Comparison of ENCODE assay signal across 11 cellular contexts in genomic region chr19:17335575-17335974, GRCh38. TPM values are rescaled to one million over a fixed set of nuclear protein-coding genes. Genes with fewer than 3 reads are reported as not detected.
DNase-seq lines count a peak whose midpoint lies in the region; ATAC-seq and TF ChIP-seq lines count a peak whose summit lies in the region.
"Had no signal": no experiment of that assay in that cellular context is flagged by ENCODE, and none has a peak within 500 bp of the region (broad histone marks: within the 10 kb centered on the region; RNA-seq: fewer than 3 reads in every experiment).

No MANE protein-coding gene starts in this region.

- CTCF ChIA-PET in activated naive CD4-positive, alpha-beta T cell treated with anti-CD3 and anti-CD28 coated beads for 36 hours (lab: Charles Lee): interaction anchor here (0.5 to 3.4 kb wide), 5 partner anchors 50 to 105 kb away, joined by 3 to 16 read pairs (median 3); no protein-coding TSS in a partner anchor

- peak overlapping the region; percentile 86 for H2AFZ ChIP-seq in SU-DHL-6 (ENCODE audit: low read depth, low read length, severe bottlenecking)

- H3K9ac ChIP-seq in SU-DHL-6 (ENCODE audit: low read length): peak overlapping the region; percentile 75

- intact Hi-C loops in activated naive CD4-positive, alpha-beta T cell treated with anti-CD3 and anti-CD28 coated beads for 36 hours (cut with micrococcal nuclease): loop anchor here (10.0 kb wide), 1 partner anchor 419 kb away; the partner anchor contains the start of gene FCHO1

- peak overlapping the region; percentile 46 for H3K4me3 Mint-ChIP-seq in activated naive CD4-positive, alpha-beta T cell treated with anti-CD3 and anti-CD28 coated beads for 36 hours
- peak overlapping the region; percentile 89 for H3K4me3 Mint-ChIP-seq in glutamatergic neuron (ENCODE audit: unreplicated experiment)

- no peaks in the 10 kb centered on the region for H3K9me2 ChIP-seq in SU-DHL-6 (replicated peaks; ENCODE audit: insufficient read depth, low read length)

- H3K4me2 ChIP-seq in SU-DHL-6 (ENCODE audit: low read depth, low read length, poor library complexity, severe bottlenecking): peak overlapping the region; percentile 87

- H3K27me3 Mint-ChIP-seq in activated naive CD4-positive, alpha-beta T cell treated with anti-CD3 and anti-CD28 coated beads for 36 hours (ENCODE audit: low read depth): no peaks in the 10 kb centered on the region
- peaks cover 14% of the 10 kb centered on the region for H3K27me3 Mint-ChIP-seq in glutamatergic neuron (ENCODE audit: unreplicated experiment)

- no peaks in the 10 kb centered on the region for H3K36me3 ChIP-seq in SU-DHL-6 (ENCODE audit: low read length)
- H3K36me3 ChIP-seq in suprapubic skin: no peaks in the 10 kb centered on the region
- no peaks in the 10 kb centered on the region; the same call in 1 of the 2 replicates for H3K36me3 ChIP-seq in H7 (replicated peaks; ENCODE audit: control insufficient read depth, insufficient read depth, low read length)

- 0 out of 2 replicates have a peak, but pooled peaks cover 3% of the 10 kb centered on the region for H3F3A ChIP-seq in SU-DHL-6 (ENCODE audit: insufficient read depth)

- 0 out of 2 replicates have a peak overlapping the region, but pooled peaks have one; percentile 13 for H3K27ac ChIP-seq in SU-DHL-6 (ENCODE audit: low read depth, low read length)
- H3K27ac ChIP-seq in suprapubic skin: peak overlapping the region; percentile 19

- H3K27ac Mint-ChIP-seq in activated naive CD4-positive, alpha-beta T cell treated with anti-CD3 and anti-CD28 coated beads for 36 hours: no peak overlapping the region
- H3K27ac Mint-ChIP-seq in glutamatergic neuron (ENCODE audit: unreplicated experiment): no peak overlapping the region

- no peak for DNase-seq in activated naive CD4-positive, alpha-beta T cell treated with anti-CD3 and anti-CD28 coated beads for 36 hours
- no peak for DNase-seq in activated naive CD4-positive, alpha-beta T cell treated with Interleukin-2 at 50 U/mL for 16 hours
- DNase-seq in glutamatergic neuron (no peak), suprapubic skin (ENCODE audit: low spot score in 2 of 2) (no peak), H7 (no peak)
- DNase-seq: NCI-H2171 treated with DMSO at 0.1 percent for 48 hours; stimulated activated naive B cell treated with anti-CD40 and anti-IgM and Interleukin-4, amounts not matched to agents 10 μg/mL and 1 μg/mL and 100 μg/mL, for 72 hours had no signal

- H3K79me2 ChIP-seq in SU-DHL-6 (ENCODE audit: insufficient read depth, low read length): peaks cover 14% of the 10 kb centered on the region; the same call in 1 of the 2 replicates

- H3K36me3 Mint-ChIP-seq in activated naive CD4-positive, alpha-beta T cell treated with anti-CD3 and anti-CD28 coated beads for 36 hours (ENCODE audit: low read depth): peaks cover 6% of the 10 kb centered on the region
- peaks cover 5% of the 10 kb centered on the region for H3K36me3 Mint-ChIP-seq in glutamatergic neuron (ENCODE audit: unreplicated experiment)

- no peaks in the 10 kb centered on the region for H4K20me1 ChIP-seq in SU-DHL-6 (ENCODE audit: low read depth, low read length)

- no peaks in the 10 kb centered on the region for H3K9me3 ChIP-seq in SU-DHL-6 (ENCODE audit: insufficient read depth, low read length)
- no peaks in the 10 kb centered on the region for H3K9me3 ChIP-seq in suprapubic skin

- H3K4me3 ChIP-seq in SU-DHL-6 (ENCODE audit: insufficient read depth, low read length, poor library complexity, severe bottlenecking) (peak overlapping the region; percentile 73), suprapubic skin (peak overlapping the region; percentile 74), H7 (ENCODE audit: insufficient read depth, low read depth, low read length) (no peak overlapping the region)
- H3K4me3 ChIP-seq: lung had no signal

- TF ChIP-seq CTCF in SU-DHL-6 (IDR thresholded peaks at IDR 0.05; ENCODE audit: insufficient read depth, low read length, poor library complexity, severe bottlenecking): no peak
- TF ChIP-seq CTCF in glutamatergic neuron (IDR thresholded peaks at IDR 0.05; ENCODE audit: partially characterized antibody, unreplicated experiment): no peak
- no peak for TF ChIP-seq CTCF in suprapubic skin (IDR thresholded peaks at IDR 0.05)

- no peak for TF ChIP-seq EP300 in suprapubic skin (IDR thresholded peaks at IDR 0.05)

- TF ChIP-seq POLR2A in suprapubic skin (IDR thresholded peaks at IDR 0.05): no peak

- H3K4me1 Mint-ChIP-seq in activated naive CD4-positive, alpha-beta T cell treated with anti-CD3 and anti-CD28 coated beads for 36 hours (ENCODE audit: low read depth): peaks cover 28% of the 10 kb centered on the region
- peaks cover 7% of the 10 kb centered on the region for H3K4me1 Mint-ChIP-seq in glutamatergic neuron (ENCODE audit: low read depth, unreplicated experiment)

- H3K9me3 Mint-ChIP-seq in activated naive CD4-positive, alpha-beta T cell treated with anti-CD3 and anti-CD28 coated beads for 36 hours: no peaks in the 10 kb centered on the region
- peaks cover 11% of the 10 kb centered on the region for H3K9me3 Mint-ChIP-seq in glutamatergic neuron (ENCODE audit: unreplicated experiment)

- peaks cover 48% of the 10 kb centered on the region for H3K4me1 ChIP-seq in suprapubic skin

- 59% methylated on average over 10 of the region's 10 CpGs for WGBS in suprapubic skin

- ATAC-seq in GM18517 (IDR thresholded peaks at IDR 0.05; ENCODE audit: unreplicated experiment) (no peak), GM21717 (IDR thresholded peaks at IDR 0.05; ENCODE audit: unreplicated experiment) (no peak)
- ATAC-seq: stimulated activated naive B cell treated with anti-CD40 and anti-IgM and Interleukin-4, amounts not matched to agents 10 μg/mL and 1 μg/mL and 100 μg/mL, for 72 hours had no signal

- H3K27me3 ChIP-seq in SU-DHL-6 (ENCODE audit: low read length): no peaks in the 10 kb centered on the region
- no peaks in the 10 kb centered on the region for H3K27me3 ChIP-seq in suprapubic skin
- H3K27me3 ChIP-seq in H7 (ENCODE audit: control insufficient read depth, insufficient read depth, low read length): no peaks in the 10 kb centered on the region; the same call in 1 of the 2 replicates

RNA-seq across cellular contexts. Expression of gene ANO8, which starts 0.9 kb away (rescaled TPM):
- total RNA-seq in activated naive CD4-positive, alpha-beta T cell treated with anti-CD3 and anti-CD28 coated beads for 36 hours: 1 to 10 TPM; 3.4 to 3.8 TPM
- total RNA-seq in glutamatergic neuron (ENCODE audit: unreplicated experiment): 98.8 TPM
- total RNA-seq in suprapubic skin: 10 to 100 TPM; 29.9 to 47.1 (median 37.1) TPM
- 6.9 and 7.5 TPM in 2 replicates for total RNA-seq in H7 (2014; rRNA removed; shearing (Covaris generic))

RNA-seq across cellular contexts. Expression of gene GTPBP3, which starts 1.8 kb away (rescaled TPM):
- 10 to 100 TPM; 36.8 to 45.7 TPM for total RNA-seq in activated naive CD4-positive, alpha-beta T cell treated with anti-CD3 and anti-CD28 coated beads for 36 hours
- 61.2 TPM for total RNA-seq in glutamatergic neuron (ENCODE audit: unreplicated experiment)
- 10 to 100 TPM; 18.7 to 29.0 (median 25.2) TPM for total RNA-seq in suprapubic skin
- total RNA-seq in H7 (2014; rRNA removed; shearing (Covaris generic)): 63.0 and 64.9 TPM in 2 replicates

RNA-seq across cellular contexts. Expression of gene DDA1, which starts 26.2 kb away (rescaled TPM):
- total RNA-seq in activated naive CD4-positive, alpha-beta T cell treated with anti-CD3 and anti-CD28 coated beads for 36 hours: 10 to 100 TPM; 26.2 to 28.6 TPM
- total RNA-seq in glutamatergic neuron (ENCODE audit: unreplicated experiment): 81.2 TPM
- 10 to 100 TPM; 17.9 to 35.2 (median 22.8) TPM for total RNA-seq in suprapubic skin
- total RNA-seq in H7 (2014; rRNA removed; shearing (Covaris generic)): 32.8 and 50.8 TPM in 2 replicates

RNA-seq across cellular contexts. Expression of gene MRPL34, which starts 29.9 kb away (rescaled TPM):
- total RNA-seq in activated naive CD4-positive, alpha-beta T cell treated with anti-CD3 and anti-CD28 coated beads for 36 hours: 10 to 100 TPM; 84.2 to 92.2 TPM
- total RNA-seq in glutamatergic neuron (ENCODE audit: unreplicated experiment) (80.7 TPM), suprapubic skin (10 to 100 TPM; 42.7 to 89.5 (median 73.1) TPM)
- 76.7 and 121 TPM in 2 replicates for total RNA-seq in H7 (2014; rRNA removed; shearing (Covaris generic))

RNA-seq across cellular contexts. Expression of gene ABHD8, which starts 32.4 kb away (rescaled TPM):
- total RNA-seq in activated naive CD4-positive, alpha-beta T cell treated with anti-CD3 and anti-CD28 coated beads for 36 hours: 1 to 10 TPM; 4.1 to 4.4 TPM
- 14.1 TPM for total RNA-seq in glutamatergic neuron (ENCODE audit: unreplicated experiment)
- total RNA-seq in suprapubic skin: 10 to 100 TPM in 3 of 4 donors, 1 to 10 TPM in 1; 9.7 to 15.7 (median 13.6) TPM
- 13.6 and 15.1 TPM in 2 replicates for total RNA-seq in H7 (2014; rRNA removed; shearing (Covaris generic))
